In the genomic region with DNA sequence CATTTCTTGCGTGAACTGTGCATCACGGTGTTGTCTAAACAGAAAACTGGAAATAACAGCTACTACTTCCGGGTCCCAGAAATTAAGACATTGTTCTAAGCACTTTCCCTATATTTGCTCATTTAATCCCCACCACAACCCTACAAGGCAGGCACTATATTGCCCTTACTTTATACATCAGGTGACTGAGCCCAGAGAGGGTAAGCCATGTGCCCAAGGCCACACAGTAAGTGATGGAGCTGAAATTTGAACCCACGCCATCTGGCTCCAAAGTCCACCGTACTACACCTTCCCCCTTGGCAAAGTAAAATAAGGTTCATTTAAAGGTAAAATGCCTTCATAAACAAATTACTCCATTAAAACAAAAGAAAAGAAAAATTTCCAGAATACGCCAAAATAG, we compare ENCODE assay signal across 1 cellular context.
TF ChIP-seq lines count a peak whose summit lies in the region.

No MANE protein-coding gene starts in this region.

TF ChIP-seq in HepG2, 621 proteins besides CTCF, POLR2A, EP300 and RAD21 (continued from another document):
- TF ChIP-seq ARID5B (CRISPR knock-in tag; IDR thresholded peaks at IDR 0.05) = no peak
